Comparison of ENCODE assay signal across 8 cellular contexts in the genomic region with DNA sequence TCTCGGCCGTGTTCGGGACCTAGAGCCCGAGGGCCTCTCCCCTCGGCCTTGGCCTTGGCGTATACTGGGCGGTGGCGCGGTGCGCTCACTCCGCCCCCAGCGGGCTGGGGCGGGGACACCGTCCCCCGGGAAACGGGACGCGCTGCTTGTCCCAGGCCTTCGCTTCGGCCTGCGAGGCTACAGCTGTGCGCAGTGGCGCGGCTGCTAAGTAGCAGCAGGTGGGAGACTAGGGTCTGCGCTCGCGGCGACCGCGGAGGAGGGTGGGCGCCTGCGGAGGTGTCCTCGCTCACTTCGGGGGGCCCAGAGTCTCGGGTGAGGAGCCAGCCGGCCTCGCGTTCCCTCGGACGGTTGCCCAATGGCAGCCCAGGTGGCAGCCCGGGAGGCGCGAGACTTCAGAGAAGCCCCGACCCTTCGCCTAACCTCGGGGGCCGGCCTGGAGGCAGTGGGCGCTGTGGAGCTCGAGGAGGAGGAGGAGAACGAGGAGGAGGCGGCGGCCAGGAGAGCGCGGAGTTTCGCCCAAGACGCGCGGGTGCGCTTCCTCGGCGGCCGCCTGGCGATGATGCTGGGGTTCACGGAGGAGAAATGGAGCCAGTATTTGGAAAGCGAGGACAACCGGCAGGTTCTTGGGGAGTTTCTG. TPM values are rescaled to one million over a fixed set of nuclear protein-coding genes. Genes with fewer than 3 reads are reported as not detected.
DNase-seq lines count a peak whose midpoint lies in the region; ATAC-seq and TF ChIP-seq lines count a peak whose summit lies in the region.

A gene with protein sequence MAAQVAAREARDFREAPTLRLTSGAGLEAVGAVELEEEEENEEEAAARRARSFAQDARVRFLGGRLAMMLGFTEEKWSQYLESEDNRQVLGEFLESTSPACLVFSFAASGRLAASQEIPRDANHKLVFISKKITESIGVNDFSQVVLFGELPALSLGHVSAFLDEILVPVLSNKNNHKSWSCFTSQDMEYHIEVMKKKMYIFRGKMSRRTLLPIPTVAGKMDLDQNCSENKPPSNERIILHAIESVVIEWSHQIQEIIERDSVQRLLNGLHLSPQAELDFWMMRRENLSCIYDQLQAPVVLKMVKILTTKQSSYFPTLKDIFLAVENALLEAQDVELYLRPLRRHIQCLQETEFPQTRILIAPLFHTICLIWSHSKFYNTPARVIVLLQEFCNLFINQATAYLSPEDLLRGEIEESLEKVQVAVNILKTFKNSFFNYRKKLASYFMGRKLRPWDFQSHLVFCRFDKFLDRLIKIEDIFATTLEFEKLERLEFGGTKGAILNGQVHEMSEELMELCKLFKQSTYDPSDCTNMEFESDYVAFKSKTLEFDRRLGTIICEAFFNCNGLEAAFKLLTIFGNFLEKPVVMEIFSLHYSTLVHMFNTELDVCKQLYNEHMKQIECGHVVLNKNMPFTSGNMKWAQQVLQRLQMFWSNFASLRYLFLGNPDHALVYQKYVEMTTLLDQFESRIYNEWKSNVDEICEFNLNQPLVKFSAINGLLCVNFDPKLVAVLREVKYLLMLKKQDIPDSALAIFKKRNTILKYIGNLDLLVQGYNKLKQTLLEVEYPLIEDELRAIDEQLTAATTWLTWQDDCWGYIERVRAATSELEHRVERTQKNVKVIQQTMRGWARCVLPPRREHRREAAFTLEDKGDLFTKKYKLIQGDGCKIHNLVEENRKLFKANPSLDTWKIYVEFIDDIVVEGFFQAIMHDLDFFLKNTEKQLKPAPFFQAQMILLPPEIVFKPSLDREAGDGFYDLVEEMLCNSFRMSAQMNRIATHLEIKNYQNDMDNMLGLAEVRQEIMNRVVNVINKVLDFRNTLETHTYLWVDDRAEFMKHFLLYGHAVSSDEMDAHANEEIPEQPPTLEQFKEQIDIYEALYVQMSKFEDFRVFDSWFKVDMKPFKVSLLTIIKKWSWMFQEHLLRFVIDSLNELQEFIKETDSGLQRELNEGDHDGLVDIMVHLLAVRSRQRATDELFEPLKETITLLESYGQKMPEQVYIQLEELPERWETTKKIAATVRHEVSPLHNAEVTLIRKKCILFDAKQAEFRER (N-terminal part only) (plus strand): TSS at position 149 of the 637 bp plus-strand sequence. CDS start 207 bp downstream, at position 356.

- H3K36me3 Mint-ChIP-seq in immature natural killer cell = peaks cover 0 to 1% (median 0%) of the 10 kb centered on the region in 3 donors

- TF ChIP-seq CTCF in astrocyte of the spinal cord (IDR thresholded peaks at IDR 0.05; ENCODE audit: low read depth, low read length) = no peak

- H3K27ac Mint-ChIP-seq in immature natural killer cell = no peak within 1 kb of the TSS

- H3K4me3 Mint-ChIP-seq in immature natural killer cell = peak within 1 kb of the TSS in 4 of 5 donors; percentile 5 to 50 (median 26)

- peak; percentile 66 for ATAC-seq in GM18858 (IDR thresholded peaks at IDR 0.05; ENCODE audit: unreplicated experiment)
- no peak for ATAC-seq in HG03378 (IDR thresholded peaks at IDR 0.05; ENCODE audit: unreplicated experiment)

- in situ Hi-C loops in astrocyte of the spinal cord (cut with HindIII; ENCODE audit: low sequenced_read_pairs) = no loop called here

- peaks cover 8% of the 10 kb centered on the region in 2 donors for H3K4me1 Mint-ChIP-seq in immature natural killer cell

- no peaks in the 10 kb centered on the region for H3K9me3 Mint-ChIP-seq in immature natural killer cell

- H3K27me3 Mint-ChIP-seq in immature natural killer cell (ENCODE audit: low read depth in 3 of 3) = peaks cover 3 to 17% (median 13%) of the 10 kb centered on the region in 3 donors

- peak; percentile 35 for DNase-seq in AG08395 (ENCODE audit: low spot score)
- peak; percentile 72 for DNase-seq in NCI-H146 (lab: John Stamatoyannopoulos, UW)
- peak; percentile 19 for DNase-seq in astrocyte of the spinal cord (ENCODE audit: low read depth, low spot score)
- DNase-seq in immature natural killer cell = no peak
- DNase-seq in stimulated activated CD4-positive, alpha-beta T cell treated with anti-CD3 and anti-CD28 coated beads, Interleukin-4, amount 100 ng/mL, for 48 hours (ENCODE audit: low read depth in 2 of 2) = peak; percentile 7 to 12
- no peak for DNase-seq in inferior parietal cortex (ENCODE audit: extremely low spot score)

- peak within 1 kb of the TSS; percentile 38 for H3K4me3 ChIP-seq in astrocyte of the spinal cord (ENCODE audit: low read depth, low read length)

RNA-seq across cellular contexts. Expression of the gene that starts here (rescaled TPM):
- not detected for polyA plus RNA-seq in immature natural killer cell

Comparison
In these comparisons a context has a peak if more than half of its experiments do, and no peak if none do; other contexts are left out.
1. DNase-seq: peak in AG08395 (single experiment), NCI-H146 (single experiment), astrocyte of the spinal cord (single experiment) and stimulated activated CD4-positive, alpha-beta T cell treated with anti-CD3 and anti-CD28 coated beads, Interleukin-4, amount 100 ng/mL, for 48 hours (2 of 2); none in immature natural killer cell (0 of 3) and inferior parietal cortex (single experiment).